In genomic region chr1:12072741-12073140, GRCh38 we compare ENCODE assay signal across 31 cellular contexts. TPM values are rescaled to one million over a fixed set of nuclear protein-coding genes. Genes with fewer than 3 reads are reported as not detected.
"Had no signal": no experiment of that assay in that cellular context is flagged by ENCODE, and none has a peak within 500 bp of the region (broad histone marks: within the 10 kb centered on the region; RNA-seq: fewer than 3 reads in every experiment).

No MANE protein-coding gene starts in this region.

- DNase-seq: activated CD4-positive, alpha-beta memory T cell treated with anti-CD3 and anti-CD28 coated beads for 36 hours; activated CD4-positive, alpha-beta T cell treated with anti-CD3 and anti-CD28 coated beads for 36 hours; activated CD4-positive, alpha-beta T cell treated with anti-CD3 and anti-CD28 coated beads, Interleukin-2, amount 10 ng/mL, durations not matched to agents 24 days and 14 days; activated CD4-positive, CD25-positive, alpha-beta regulatory T cell; activated CD4-positive, CD25-positive, alpha-beta regulatory T cell treated with anti-CD3 and anti-CD28 coated beads, Interleukin-2, amount 50 U/mL, for 72 hours; activated CD8-positive, alpha-beta memory T cell treated with anti-CD3 and anti-CD28 coated beads, Interleukin-2, amount 10 ng/mL, durations not matched to agents 7 days and 5 days; activated CD8-positive, alpha-beta memory T cell treated with anti-CD3 and anti-CD28 coated beads, Interleukin-2, amount 50 U/mL, for 4 hours; activated CD8-positive, alpha-beta T cell treated with anti-CD3 and anti-CD28 coated beads, Interleukin-2, amount 10 ng/mL, durations not matched to agents 7 days and 5 days; activated effector memory CD4-positive, alpha-beta T cell treated with anti-CD3 and anti-CD28 coated beads, Interleukin-2, amount 50 U/mL, for 16 hours; activated naive CD4-positive, alpha-beta T cell treated with anti-CD3 and anti-CD28 coated beads for 36 hours; activated naive CD8-positive, alpha-beta T cell treated with anti-CD3 and anti-CD28 coated beads for 36 hours; activated naive CD8-positive, alpha-beta T cell treated with anti-CD3 and anti-CD28 coated beads, Interleukin-2, amount 50 U/mL, for 24 hours; activated T-cell treated with anti-CD3 and anti-CD28 coated beads, Interleukin-2, amount 50 U/mL, for 1 hour; activated T-cell treated with anti-CD3 and anti-CD28 coated beads, Interleukin-2, amount 50 U/mL, for 48 hours; adrenal gland; amygdala; aorta; body of pancreas; caudate nucleus; cortex of kidney; dermis blood vessel endothelial cell; effector CD4-positive, alpha-beta T cell; effector memory CD8-positive, alpha-beta T cell; esophagus squamous epithelium; foreskin melanocyte; heart right ventricle had no signal

- FAIRE-seq: colon had no signal

- H3K36me3 ChIP-seq: adrenal gland, esophagus squamous epithelium, gastroesophageal sphincter, heart right ventricle had no signal

- H3K4me3 ChIP-seq: adrenal gland, body of pancreas, esophagus squamous epithelium, gastroesophageal sphincter, heart right ventricle had no signal

- H3K9me3 ChIP-seq: adrenal gland, body of pancreas, esophagus squamous epithelium had no signal

- H3K27ac ChIP-seq: adrenal gland, body of pancreas, epithelial cell of prostate, esophagus squamous epithelium, gastroesophageal sphincter, heart right ventricle had no signal

- ATAC-seq: activated CD4-positive, alpha-beta T cell treated with anti-CD3 and anti-CD28 coated beads for 36 hours; activated CD8-positive, alpha-beta memory T cell treated with anti-CD3 and anti-CD28 coated beads, Interleukin-2, amount 10 ng/mL, durations not matched to agents 7 days and 5 days; activated CD8-positive, alpha-beta T cell treated with anti-CD3 and anti-CD28 coated beads, Interleukin-2, amount 10 ng/mL, durations not matched to agents 7 days and 5 days; activated naive CD8-positive, alpha-beta T cell treated with anti-CD3 and anti-CD28 coated beads, Interleukin-2, amount 50 U/mL, for 24 hours; body of pancreas; effector memory CD8-positive, alpha-beta T cell; gastroesophageal sphincter; heart right ventricle had no signal

- H3K4me1 ChIP-seq: adrenal gland, body of pancreas had no signal

- H3K27me3 ChIP-seq: body of pancreas had no signal

RNA-seq across cellular contexts. Expression of gene TNFRSF8, which starts 9.6 kb away (rescaled TPM):
- total RNA-seq: body of pancreas, chondrocyte, fibroblast of lung had no signal
